ENCODE assay signal across 8 cellular contexts in genomic region chr11:49526240-49526829, GRCh38.
DNase-seq lines count a peak whose midpoint lies in the region; ATAC-seq and TF ChIP-seq lines count a peak whose summit lies in the region.
"Not testable (repeated sequence)": the region's sequence is repeated elsewhere in the genome, so short reads cannot be mapped to it uniquely, and the experiment has no call there.

No MANE protein-coding gene starts in this region.

- not testable (repeated sequence) for H3K36me3 ChIP-seq in BJ (ENCODE audit: control insufficient read depth, insufficient read depth, low read length)

- ATAC-seq in GM18861 (IDR thresholded peaks at IDR 0.05; ENCODE audit: unreplicated experiment): peak; percentile 88
- ATAC-seq in HG02623 (IDR thresholded peaks at IDR 0.05; ENCODE audit: unreplicated experiment): peak; percentile 94

- not testable (repeated sequence) for H3K4me1 Mint-ChIP-seq in chondrocyte (ENCODE audit: low read depth)

- in situ Hi-C loops in KBM-7 (cut with MboI; ENCODE audit: low pct_unique_long_range_greater_than_20kb, low sequenced_read_pairs): not testable (repeated sequence)

- H3K27ac Mint-ChIP-seq in chondrocyte (ENCODE audit: unreplicated experiment): not testable (repeated sequence)

- not testable (repeated sequence) for DNase-seq in BJ (ENCODE audit: low read depth); chondrocyte (ENCODE audit: low spot score)
- DNase-seq in KBM-7: peak; percentile 58
- DNase-seq in SIG-M5 treated with dmso at 0.1 percent for 504 hours (lab: John Stamatoyannopoulos, UW; ENCODE audit: unreplicated experiment): peak; percentile 56
- DNase-seq in iPS DF 4.7 (ENCODE audit: extremely low read depth, low spot score): peak; percentile 1
- peak; percentile 69 for DNase-seq in retina

- CTCF ChIA-PET in BJ (lab: Yijun Ruan, JAX): interaction anchor here (1.0 kb wide), 1 partner anchor 1219 kb away, joined by 3 read pairs; no protein-coding TSS in a partner anchor

- not testable (repeated sequence) for H3K36me3 Mint-ChIP-seq in chondrocyte (ENCODE audit: low read depth)

- POLR2A ChIA-PET in BJ (lab: Charles Lee): not testable (repeated sequence)

- TF ChIP-seq CTCF in BJ (IDR thresholded peaks at IDR 0.05; ENCODE audit: insufficient read depth, low read depth, low read length): peak; percentile 42
- peak; percentile 74 for TF ChIP-seq CTCF in chondrocyte (IDR thresholded peaks at IDR 0.05)

- H3K27me3 ChIP-seq in BJ (ENCODE audit: control insufficient read depth, insufficient read depth, low read length): not testable (repeated sequence)

- not testable (repeated sequence) for H3K4me3 ChIP-seq in BJ (ENCODE audit: low read depth, low read length)

- not testable (repeated sequence) for H3K9me3 Mint-ChIP-seq in chondrocyte (ENCODE audit: low read depth)

- H3K4me3 Mint-ChIP-seq in chondrocyte (ENCODE audit: unreplicated experiment): not testable (repeated sequence)

- H3K27me3 Mint-ChIP-seq in chondrocyte (ENCODE audit: low read depth): not testable (repeated sequence)
